In genomic region chr19:5480427-5480836, GRCh38 we compare ENCODE assay signal across 8 cellular contexts. TPM values are rescaled to one million over a fixed set of nuclear protein-coding genes. Genes with fewer than 3 reads are reported as not detected.
A peak's percentile ranks its signal among the peaks of the same experiment; 100 is the strongest.
DNase-seq lines count a peak whose midpoint lies in the region; ATAC-seq and TF ChIP-seq lines count a peak whose summit lies in the region.

No MANE protein-coding gene starts in this region.

- H3K4me1 Mint-ChIP-seq in neural crest cell = peaks cover 22% of the 10 kb centered on the region

- no peak overlapping the region for H3K9ac ChIP-seq in PC-3 (ENCODE audit: low read length)

- H3K4me3 Mint-ChIP-seq in neural crest cell = no peak overlapping the region

- peak; percentile 79 for TF ChIP-seq CTCF in PC-3 (conservative IDR thresholded peaks at IDR 0.05; ENCODE audit: low read depth, low read length)
- TF ChIP-seq CTCF in neural crest cell (conservative IDR thresholded peaks at IDR 0.05) = peak; percentile 68
- TF ChIP-seq CTCF in thyroid gland (IDR thresholded peaks at IDR 0.05) = peak in 3 of 6 experiments; percentile 12 to 41 (median 33)

- CTCF ChIA-PET in PC-3 (lab: Charles Lee) = no interaction called here

- H3K27me3 ChIP-seq in PC-3 (ENCODE audit: low read length) = peaks cover 27% of the 10 kb centered on the region
- no peaks in the 10 kb centered on the region for H3K27me3 ChIP-seq in thyroid gland

- H3K36me3 Mint-ChIP-seq in neural crest cell (ENCODE audit: low read depth) = no peaks in the 10 kb centered on the region

- DNase-seq in NCI-H2227 (lab: John Stamatoyannopoulos, UW; ENCODE audit: unreplicated experiment) = peak; percentile 28
- DNase-seq in NCI-H2227 treated with DMSO at 0.1 percent for 48 hours (lab: John Stamatoyannopoulos, UW) = no peak
- DNase-seq in PC-3 = peak; percentile 44
- peak; percentile 24 for DNase-seq in astrocyte of the hippocampus (ENCODE audit: low read depth, low spot score)
- peak; percentile 59 for DNase-seq in neural crest cell (ENCODE audit: low read depth, low spot score)
- DNase-seq in effector CD4-positive, alpha-beta T cell = no peak
- no peak for DNase-seq in thyroid gland

- H3K4me2 ChIP-seq in PC-3 (ENCODE audit: low read length) = no peak overlapping the region

- 46 to 54% methylated on average over 6 of the region's 6 CpGs for WGBS in thyroid gland, 2 donors

- POLR2A ChIA-PET in PC-3 (lab: Charles Lee; ENCODE audit: unreplicated experiment) = no interaction called here

- peaks cover 53% of the 10 kb centered on the region for H3K27me3 Mint-ChIP-seq in neural crest cell (ENCODE audit: low read depth)

- no peaks in the 10 kb centered on the region for H4K20me1 ChIP-seq in PC-3 (ENCODE audit: low read length)

- H3K9me2 ChIP-seq in PC-3 (replicated peaks; ENCODE audit: low read length) = no peaks in the 10 kb centered on the region

- no peak overlapping the region for H3K27ac Mint-ChIP-seq in neural crest cell (ENCODE audit: unreplicated experiment)

- H3K4me3 ChIP-seq in PC-3 (ENCODE audit: low read length) = no peak overlapping the region
- H3K4me3 ChIP-seq in thyroid gland (replicated peaks in 1 of 3) = no peak overlapping the region

- TF ChIP-seq POLR2A in thyroid gland (IDR thresholded peaks at IDR 0.05) = no peak

- intact Hi-C loops in PC-3 (cut with micrococcal nuclease) = no loop called here
- intact Hi-C loops in thyroid gland (cut with DNase I) = no loop called here

- H2AFZ ChIP-seq in PC-3 (ENCODE audit: low read length) = no peak overlapping the region

- BruUV-seq in PC-3 (replicated peaks; lab: Mats Ljungman, UMichigan) = no TSS peak

- H3K9me3 ChIP-seq in PC-3 (ENCODE audit: low read length) = no peaks in the 10 kb centered on the region
- H3K9me3 ChIP-seq in thyroid gland = no peaks in the 10 kb centered on the region

- H3K4me1 ChIP-seq in PC-3 (ENCODE audit: insufficient read depth, low read length) (no peaks in the 10 kb centered on the region), thyroid gland (no peaks in the 10 kb centered on the region)

- no peaks in the 10 kb centered on the region for H3K9me3 Mint-ChIP-seq in neural crest cell

- H3K36me3 ChIP-seq in PC-3 (ENCODE audit: low read depth, low read length) (no peaks in the 10 kb centered on the region), thyroid gland (no peaks in the 10 kb centered on the region)

- H3K27ac ChIP-seq in PC-3 (ENCODE audit: low read length) (no peak overlapping the region), thyroid gland (no peak overlapping the region)

- ATAC-seq in PC-3 (no peak; the same call in 1 of the 2 replicates), HG03457 (IDR thresholded peaks at IDR 0.05; ENCODE audit: unreplicated experiment) (no peak)

- no peaks in the 10 kb centered on the region for H3F3A ChIP-seq in PC-3 (ENCODE audit: low read length, unreplicated experiment)

- no peaks in the 10 kb centered on the region for H3K79me2 ChIP-seq in PC-3 (ENCODE audit: low read length)

RNA-seq across cellular contexts. Expression of gene ZNRF4, which starts 25.2 kb away (rescaled TPM):
- total RNA-seq in PC-3 (2014; rRNA removed) = not detected in 2 replicates
- total RNA-seq in neural crest cell = not detected in 2 replicates
- under 1 TPM in 1 of 4 donors, not detected in 3; 0.40 TPM for total RNA-seq in thyroid gland

Comparison
In these comparisons a context has a peak if more than half of its experiments do, and no peak if none do; other contexts are left out.
1. DNase-seq: peak in NCI-H2227 (single experiment), PC-3 (single experiment), astrocyte of the hippocampus (single experiment) and neural crest cell (single experiment); none in NCI-H2227 treated with DMSO at 0.1 percent for 48 hours (single experiment), effector CD4-positive, alpha-beta T cell (single experiment) and thyroid gland (0 of 2).